Comparison of ENCODE assay signal across 17 cellular contexts in the genomic region with DNA sequence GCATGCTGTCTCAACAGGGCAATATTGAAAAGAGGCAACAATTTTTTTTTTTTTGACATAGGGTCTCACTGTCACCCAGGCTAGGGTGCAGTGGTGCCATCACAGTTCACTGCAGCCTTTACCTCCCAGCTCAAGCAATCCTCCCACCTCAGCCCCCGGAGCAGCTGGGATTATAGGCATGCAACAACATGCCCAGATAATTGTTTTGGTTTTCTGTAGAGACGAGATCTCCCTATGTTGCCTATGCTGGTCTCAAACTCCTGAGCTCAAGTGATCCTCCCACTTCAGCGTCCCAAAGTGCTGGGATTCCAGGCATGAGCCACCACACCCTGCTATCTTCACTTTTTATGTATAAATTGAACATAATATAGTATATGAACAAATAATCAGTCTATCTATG. TPM values are rescaled to one million over a fixed set of nuclear protein-coding genes. Genes with fewer than 3 reads are reported as not detected.
A peak's percentile ranks its signal among the peaks of the same experiment; 100 is the strongest.
DNase-seq lines count a peak whose midpoint lies in the region; ATAC-seq and TF ChIP-seq lines count a peak whose summit lies in the region.
"Had no signal": no experiment of that assay in that cellular context is flagged by ENCODE, and none has a peak within 500 bp of the region (broad histone marks: within the 10 kb centered on the region; RNA-seq: fewer than 3 reads in every experiment).

No MANE protein-coding gene starts in this region.

- peak; percentile 13 for ATAC-seq in Right ventricle myocardium inferior
- no peak for ATAC-seq in right cardiac atrium
- ATAC-seq: GM12878, HCT116 had no signal

- WGBS in right cardiac atrium: 78% methylated on average over 3 of the region's 3 CpGs

- TF ChIP-seq CTCF in HEK293 (tag by site-specific recombination; IDR thresholded peaks at IDR 0.05) (no peak), WERI-Rb-1 (IDR thresholded peaks at IDR 0.05; ENCODE audit: low read depth, low read length) (no peak), parathyroid adenoma (IDR thresholded peaks at IDR 0.05) (no peak)

- intact Hi-C loops in Right ventricle myocardium inferior (cut with DNase I) (no loop called here), right cardiac atrium (cut with DNase I) (no loop called here)

- peak overlapping the region; percentile 41 for H3K4me2 ChIP-seq in parathyroid adenoma (ENCODE audit: low read length)
- H3K4me2 ChIP-seq: KMS-11 had no signal

- H3K9ac ChIP-seq in parathyroid adenoma: no peak overlapping the region
- H3K9ac ChIP-seq: KMS-11 had no signal

- H3K79me2 ChIP-seq in parathyroid adenoma: no peaks in the 10 kb centered on the region

- H3K4me3 ChIP-seq in right cardiac atrium (ENCODE audit: low read length) (no peak overlapping the region), HEK293 (ENCODE audit: low read depth, low read length) (no peak overlapping the region), WERI-Rb-1 (ENCODE audit: low read depth, low read length) (no peak overlapping the region), parathyroid adenoma (ENCODE audit: low read depth, low read length) (no peak overlapping the region)
- H3K4me3 ChIP-seq: GM12878 had no signal

- DNase-seq in Right ventricle myocardium inferior (ENCODE audit: missing footprints) (no peak), right cardiac atrium (no peak), WERI-Rb-1 (peak; percentile 41), NCI-H187 treated with DMSO at 0.1 percent for 48 hours (lab: John Stamatoyannopoulos, UW) (no peak), epidermal melanocyte (ENCODE audit: insufficient read length, low spot score) (no peak)
- DNase-seq: CD4-positive, CD25-positive, alpha-beta regulatory T cell; DMS79 treated with DMSO at 0.1 percent for 48 hours; GOT3; IMR-90; NCI-H187; NCI-H2107; NCI-H345 had no signal

- CTCF ChIA-PET in HEK293 (lab: Yijun Ruan, JAX): interaction anchor here (0.6 to 1.0 kb wide), 2 partner anchors 16 to 38 kb away, joined by 3 to 4 read pairs; no protein-coding TSS in a partner anchor

- H3K4me1 ChIP-seq in right cardiac atrium (ENCODE audit: control insufficient read depth, insufficient read depth, low read length) (peaks cover 2% of the 10 kb centered on the region), HEK293 (ENCODE audit: control insufficient read depth, insufficient read depth, low read length) (no peaks in the 10 kb centered on the region), parathyroid adenoma (peaks cover 6% of the 10 kb centered on the region)

- H3K27me3 ChIP-seq in right cardiac atrium (ENCODE audit: control insufficient read depth, insufficient read depth): no peaks in the 10 kb centered on the region
- no peaks in the 10 kb centered on the region for H3K27me3 ChIP-seq in WERI-Rb-1 (ENCODE audit: insufficient read depth, low read depth, severe bottlenecking)
- no peaks in the 10 kb centered on the region for H3K27me3 ChIP-seq in parathyroid adenoma (ENCODE audit: control insufficient read depth, insufficient read depth, low read length)

- H2AFZ ChIP-seq in parathyroid adenoma: peak overlapping the region; percentile 18

- H3K27ac ChIP-seq in right cardiac atrium (ENCODE audit: low read length): no peak overlapping the region
- H3K27ac ChIP-seq in HEK293 (ENCODE audit: extremely low read depth, low read depth, low read length): no peak overlapping the region
- no peak overlapping the region; the same call in 1 of the 2 replicates for H3K27ac ChIP-seq in WERI-Rb-1
- no peak overlapping the region for H3K27ac ChIP-seq in parathyroid adenoma
- H3K27ac ChIP-seq: KMS-11 had no signal

- POLR2A ChIA-PET in HEK293 (lab: Yijun Ruan, JAX): no interaction called here

- H3K36me3 ChIP-seq in HEK293 (ENCODE audit: control insufficient read depth in 2 of 2, insufficient read depth in 1 of 2, low read length in 2 of 2) (no peaks in the 10 kb centered on the region), WERI-Rb-1 (0 out of 2 replicates have a peak, but pooled peaks cover 5% of the 10 kb centered on the region), parathyroid adenoma (ENCODE audit: control insufficient read depth, insufficient read depth, low read length) (no peaks in the 10 kb centered on the region)

- H3K9me3 ChIP-seq in right cardiac atrium (ENCODE audit: control insufficient read depth, low read length) (no peaks in the 10 kb centered on the region), HEK293 (ENCODE audit: control insufficient read depth, insufficient read depth, low read depth, low read length) (no peaks in the 10 kb centered on the region), WERI-Rb-1 (ENCODE audit: severe bottlenecking) (no peaks in the 10 kb centered on the region), parathyroid adenoma (ENCODE audit: control insufficient read depth, low read length) (no peaks in the 10 kb centered on the region)

TF ChIP-seq in HEK293, 187 proteins besides CTCF, POLR2A, EP300 and RAD21 (continues in another document):
- TF ChIP-seq REPIN1 (tag by site-specific recombination; IDR thresholded peaks at IDR 0.05; ENCODE audit: low read depth): no peak
- TF ChIP-seq, protein P1, sequence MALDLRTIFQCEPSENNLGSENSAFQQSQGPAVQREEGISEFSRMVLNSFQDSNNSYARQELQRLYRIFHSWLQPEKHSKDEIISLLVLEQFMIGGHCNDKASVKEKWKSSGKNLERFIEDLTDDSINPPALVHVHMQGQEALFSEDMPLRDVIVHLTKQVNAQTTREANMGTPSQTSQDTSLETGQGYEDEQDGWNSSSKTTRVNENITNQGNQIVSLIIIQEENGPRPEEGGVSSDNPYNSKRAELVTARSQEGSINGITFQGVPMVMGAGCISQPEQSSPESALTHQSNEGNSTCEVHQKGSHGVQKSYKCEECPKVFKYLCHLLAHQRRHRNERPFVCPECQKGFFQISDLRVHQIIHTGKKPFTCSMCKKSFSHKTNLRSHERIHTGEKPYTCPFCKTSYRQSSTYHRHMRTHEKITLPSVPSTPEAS (tag by site-specific recombination; IDR thresholded peaks at IDR 0.05): no peak
- no peak for TF ChIP-seq ZNF830 (tag by site-specific recombination; IDR thresholded peaks at IDR 0.05; ENCODE audit: low read depth)
- TF ChIP-seq, protein P2, sequence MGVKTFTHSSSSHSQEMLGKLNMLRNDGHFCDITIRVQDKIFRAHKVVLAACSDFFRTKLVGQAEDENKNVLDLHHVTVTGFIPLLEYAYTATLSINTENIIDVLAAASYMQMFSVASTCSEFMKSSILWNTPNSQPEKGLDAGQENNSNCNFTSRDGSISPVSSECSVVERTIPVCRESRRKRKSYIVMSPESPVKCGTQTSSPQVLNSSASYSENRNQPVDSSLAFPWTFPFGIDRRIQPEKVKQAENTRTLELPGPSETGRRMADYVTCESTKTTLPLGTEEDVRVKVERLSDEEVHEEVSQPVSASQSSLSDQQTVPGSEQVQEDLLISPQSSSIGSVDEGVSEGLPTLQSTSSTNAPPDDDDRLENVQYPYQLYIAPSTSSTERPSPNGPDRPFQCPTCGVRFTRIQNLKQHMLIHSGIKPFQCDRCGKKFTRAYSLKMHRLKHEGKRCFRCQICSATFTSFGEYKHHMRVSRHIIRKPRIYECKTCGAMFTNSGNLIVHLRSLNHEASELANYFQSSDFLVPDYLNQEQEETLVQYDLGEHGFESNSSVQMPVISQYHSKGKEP (tag by site-specific recombination; IDR thresholded peaks at IDR 0.05): no peak
- TF ChIP-seq, protein P3, sequence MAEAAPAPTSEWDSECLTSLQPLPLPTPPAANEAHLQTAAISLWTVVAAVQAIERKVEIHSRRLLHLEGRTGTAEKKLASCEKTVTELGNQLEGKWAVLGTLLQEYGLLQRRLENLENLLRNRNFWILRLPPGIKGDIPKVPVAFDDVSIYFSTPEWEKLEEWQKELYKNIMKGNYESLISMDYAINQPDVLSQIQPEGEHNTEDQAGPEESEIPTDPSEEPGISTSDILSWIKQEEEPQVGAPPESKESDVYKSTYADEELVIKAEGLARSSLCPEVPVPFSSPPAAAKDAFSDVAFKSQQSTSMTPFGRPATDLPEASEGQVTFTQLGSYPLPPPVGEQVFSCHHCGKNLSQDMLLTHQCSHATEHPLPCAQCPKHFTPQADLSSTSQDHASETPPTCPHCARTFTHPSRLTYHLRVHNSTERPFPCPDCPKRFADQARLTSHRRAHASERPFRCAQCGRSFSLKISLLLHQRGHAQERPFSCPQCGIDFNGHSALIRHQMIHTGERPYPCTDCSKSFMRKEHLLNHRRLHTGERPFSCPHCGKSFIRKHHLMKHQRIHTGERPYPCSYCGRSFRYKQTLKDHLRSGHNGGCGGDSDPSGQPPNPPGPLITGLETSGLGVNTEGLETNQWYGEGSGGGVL (tag by site-specific recombination; IDR thresholded peaks at IDR 0.05): no peak
- TF ChIP-seq ZFHX2 (tag by site-specific recombination; conservative IDR thresholded peaks at IDR 0.05): peak; percentile 63
- TF ChIP-seq ZNF341 (tag by site-specific recombination; IDR thresholded peaks at IDR 0.05; ENCODE audit: low read depth): peak; percentile 12; the same call in 1 of the 2 replicates
- TF ChIP-seq, protein P4, sequence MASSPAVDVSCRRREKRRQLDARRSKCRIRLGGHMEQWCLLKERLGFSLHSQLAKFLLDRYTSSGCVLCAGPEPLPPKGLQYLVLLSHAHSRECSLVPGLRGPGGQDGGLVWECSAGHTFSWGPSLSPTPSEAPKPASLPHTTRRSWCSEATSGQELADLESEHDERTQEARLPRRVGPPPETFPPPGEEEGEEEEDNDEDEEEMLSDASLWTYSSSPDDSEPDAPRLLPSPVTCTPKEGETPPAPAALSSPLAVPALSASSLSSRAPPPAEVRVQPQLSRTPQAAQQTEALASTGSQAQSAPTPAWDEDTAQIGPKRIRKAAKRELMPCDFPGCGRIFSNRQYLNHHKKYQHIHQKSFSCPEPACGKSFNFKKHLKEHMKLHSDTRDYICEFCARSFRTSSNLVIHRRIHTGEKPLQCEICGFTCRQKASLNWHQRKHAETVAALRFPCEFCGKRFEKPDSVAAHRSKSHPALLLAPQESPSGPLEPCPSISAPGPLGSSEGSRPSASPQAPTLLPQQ (tag by site-specific recombination; IDR thresholded peaks at IDR 0.05): no peak
- no peak for TF ChIP-seq ZXDB (tag by site-specific recombination; IDR thresholded peaks at IDR 0.05)
- TF ChIP-seq, protein P5, sequence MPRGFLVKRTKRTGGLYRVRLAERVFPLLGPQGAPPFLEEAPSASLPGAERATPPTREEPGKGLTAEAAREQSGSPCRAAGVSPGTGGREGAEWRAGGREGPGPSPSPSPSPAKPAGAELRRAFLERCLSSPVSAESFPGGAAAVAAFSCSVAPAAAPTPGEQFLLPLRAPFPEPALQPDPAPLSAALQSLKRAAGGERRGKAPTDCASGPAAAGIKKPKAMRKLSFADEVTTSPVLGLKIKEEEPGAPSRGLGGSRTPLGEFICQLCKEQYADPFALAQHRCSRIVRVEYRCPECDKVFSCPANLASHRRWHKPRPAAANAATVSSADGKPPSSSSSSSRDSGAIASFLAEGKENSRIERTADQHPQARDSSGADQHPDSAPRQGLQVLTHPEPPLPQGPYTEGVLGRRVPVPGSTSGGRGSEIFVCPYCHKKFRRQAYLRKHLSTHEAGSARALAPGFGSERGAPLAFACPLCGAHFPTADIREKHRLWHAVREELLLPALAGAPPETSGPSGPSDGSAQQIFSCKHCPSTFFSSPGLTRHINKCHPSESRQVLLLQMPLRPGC (tag by site-specific recombination; IDR thresholded peaks at IDR 0.05): no peak

RNA-seq across cellular contexts. Expression of a gene that starts 47.6 kb away (rescaled TPM):
- total RNA-seq in Right ventricle myocardium inferior: 33.2 TPM
- 10 to 100 TPM; 39.1 to 85.4 (median 44.8) TPM for total RNA-seq in right cardiac atrium
- polyA plus RNA-seq in right cardiac atrium: 4.3 TPM
